ENCODE assay signal across 21 cellular contexts in the genomic region with DNA sequence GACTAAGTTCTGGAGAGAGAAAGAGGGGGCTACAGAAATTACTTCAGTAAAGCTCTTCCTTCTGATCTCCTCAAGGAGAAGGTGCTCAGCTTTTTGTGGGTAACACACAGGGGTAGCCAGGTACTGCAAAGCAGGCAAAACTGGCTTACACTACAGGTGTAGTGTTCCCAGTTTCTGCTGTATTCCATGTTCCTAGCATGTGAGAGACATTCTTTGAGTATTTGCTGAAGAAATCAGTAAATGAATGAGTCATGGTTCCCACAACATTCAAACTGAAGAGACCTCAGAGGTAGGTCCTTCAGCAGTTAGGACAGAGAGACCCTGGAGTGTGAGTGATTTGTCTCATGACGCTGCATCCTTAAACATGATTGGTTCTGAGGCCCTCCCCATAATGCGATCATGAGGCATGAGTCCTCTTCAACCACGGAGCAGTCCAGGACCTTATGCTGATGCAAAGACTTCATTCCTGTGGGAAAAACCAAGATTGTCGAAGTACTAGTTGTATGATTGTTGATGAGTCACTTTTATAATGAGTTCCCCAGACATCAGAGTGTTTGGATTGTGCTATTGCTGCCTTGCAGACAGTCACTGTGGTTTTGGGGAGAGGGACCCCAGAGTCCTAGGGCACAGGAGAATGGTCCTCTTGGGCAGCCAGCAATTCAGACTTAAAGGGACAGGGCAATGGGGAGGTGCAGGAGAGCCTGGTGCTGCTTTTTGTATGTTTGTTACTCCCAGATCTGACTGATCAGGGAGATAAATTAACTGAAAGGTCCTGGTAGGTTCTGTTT. TPM values are rescaled to one million over a fixed set of nuclear protein-coding genes. Genes with fewer than 3 reads are reported as not detected.
DNase-seq lines count a peak whose midpoint lies in the region; ATAC-seq and TF ChIP-seq lines count a peak whose summit lies in the region.
"Had no signal": no experiment of that assay in that cellular context is flagged by ENCODE, and none has a peak within 500 bp of the region (broad histone marks: within the 10 kb centered on the region; RNA-seq: fewer than 3 reads in every experiment).

No MANE protein-coding gene starts in this region.

- no peaks in the 10 kb centered on the region for H3K36me3 Mint-ChIP-seq in HFFc6 (ENCODE audit: low read depth)
- H3K36me3 Mint-ChIP-seq: activated CD4-positive, alpha-beta memory T cell treated with anti-CD3 and anti-CD28 coated beads for 36 hours; brain; memory B cell had no signal

- H3K9me3 Mint-ChIP-seq in HFFc6, result no peaks in the 10 kb centered on the region; the same call in 1 of the 2 replicates
- H3K9me3 Mint-ChIP-seq: activated CD4-positive, alpha-beta memory T cell treated with anti-CD3 and anti-CD28 coated beads for 36 hours; brain; memory B cell had no signal

- intact Hi-C loops in gastrocnemius medialis (cut with DNase I; ENCODE audit: low total_unique reads), result no loop called here

- no peak for TF ChIP-seq POLR2A in gastrocnemius medialis (IDR thresholded peaks at IDR 0.05)

- H3K4me3 Mint-ChIP-seq in HFFc6, result peak overlapping the region; percentile 69
- H3K4me3 Mint-ChIP-seq: activated CD4-positive, alpha-beta memory T cell treated with anti-CD3 and anti-CD28 coated beads for 36 hours; brain; memory B cell had no signal

- H3K4me1 Mint-ChIP-seq in HFFc6 (ENCODE audit: low read depth), result peaks cover 49% of the 10 kb centered on the region
- H3K4me1 Mint-ChIP-seq: brain, memory B cell had no signal

- in situ Hi-C loops in ACHN (cut with HindIII; ENCODE audit: low pct_ligation_motif_present, low pct_unique_long_range_greater_than_20kb, low sequenced_read_pairs), result no loop called here
- in situ Hi-C loops in gastrocnemius medialis (cut with MboI; ENCODE audit: low sequenced_read_pairs in 4 of 4), result no loop called here

- no peaks in the 10 kb centered on the region for H3K27me3 ChIP-seq in gastrocnemius medialis
- H3K27me3 ChIP-seq: Peyer's patch, upper lobe of left lung had no signal

- no peaks in the 10 kb centered on the region for H3K9me3 ChIP-seq in gastrocnemius medialis
- H3K9me3 ChIP-seq: Peyer's patch, upper lobe of left lung had no signal

- no peaks in the 10 kb centered on the region for H3K4me1 ChIP-seq in gastrocnemius medialis
- H3K4me1 ChIP-seq: Peyer's patch, upper lobe of left lung had no signal

- DNase-seq in ACHN (peak; percentile 49), HFFc6 (peak; percentile 96), amniotic epithelial cell (ENCODE audit: low read depth) (peak; percentile 100), hepatic stellate cell (ENCODE audit: low spot score) (peak; percentile 17), NCI-H2227 (lab: John Stamatoyannopoulos, UW; ENCODE audit: unreplicated experiment) (no peak), gastrocnemius medialis (no peak)
- DNase-seq in activated CD4-positive, CD25-positive, alpha-beta regulatory T cell (lab: John Stamatoyannopoulos, UW), result no peak
- DNase-seq: activated CD4-positive, alpha-beta memory T cell treated with anti-CD3 and anti-CD28 coated beads for 36 hours; activated effector memory CD4-positive, alpha-beta T cell treated with Interleukin-2 at 50 U/mL for 16 hours; DMS153; hypothalamus; NCI-H1436; NCI-H510A treated with DMSO at 0.1 percent for 48 hours; Peyer's patch; T-helper 9 cell; upper lobe of left lung had no signal

- no peak for ATAC-seq in GM21529 (IDR thresholded peaks at IDR 0.05; ENCODE audit: unreplicated experiment)
- ATAC-seq in gastrocnemius medialis, result no peak
- ATAC-seq: HCT116 had no signal

- H3K27ac Mint-ChIP-seq in HFFc6, result peak overlapping the region; percentile 81
- H3K27ac Mint-ChIP-seq: activated CD4-positive, alpha-beta memory T cell treated with anti-CD3 and anti-CD28 coated beads for 36 hours; brain; memory B cell had no signal

- H3K27ac ChIP-seq in gastrocnemius medialis, result no peak overlapping the region
- H3K27ac ChIP-seq: upper lobe of left lung had no signal

- no peaks in the 10 kb centered on the region; the same call in 1 of the 2 replicates for H3K27me3 Mint-ChIP-seq in HFFc6 (ENCODE audit: insufficient read depth)

- H3K36me3 ChIP-seq in gastrocnemius medialis, result no peaks in the 10 kb centered on the region
- H3K36me3 ChIP-seq: Peyer's patch, upper lobe of left lung had no signal

- H3K4me3 ChIP-seq in gastrocnemius medialis, result no peak overlapping the region
- H3K4me3 ChIP-seq: Peyer's patch, upper lobe of left lung had no signal

- TF ChIP-seq CTCF in HFFc6 (IDR thresholded peaks at IDR 0.05), result no peak
- no peak for TF ChIP-seq CTCF in gastrocnemius medialis (IDR thresholded peaks at IDR 0.05 in 4 of 5, conservative IDR thresholded peaks at IDR 0.05 in 1 of 5)

RNA-seq across cellular contexts. Expression of a gene that starts 2.7 kb away (rescaled TPM):
- total RNA-seq in HFFc6 (2021; fragmentation: NEBNext Ultra II Directional; extraction: Animal tissue kit (Norgen Biotek cat#: 25700)), result not detected
- not detected for total RNA-seq in gastrocnemius medialis
- total RNA-seq: activated CD4-positive, alpha-beta memory T cell treated with anti-CD3 and anti-CD28 coated beads for 36 hours; omental fat pad; Peyer's patch; upper lobe of left lung had no signal

RNA-seq across cellular contexts. Expression of a gene that starts 10.3 kb away (rescaled TPM):
- not detected for total RNA-seq in HFFc6 (2021; fragmentation: NEBNext Ultra II Directional; extraction: Animal tissue kit (Norgen Biotek cat#: 25700))
- not detected for total RNA-seq in gastrocnemius medialis
- total RNA-seq: activated CD4-positive, alpha-beta memory T cell treated with anti-CD3 and anti-CD28 coated beads for 36 hours; omental fat pad; Peyer's patch; upper lobe of left lung had no signal

Comparison
In these comparisons a context has a peak if more than half of its experiments do, and no peak if none do; other contexts are left out.
1. DNase-seq: peak in ACHN (single experiment), HFFc6 (single experiment), amniotic epithelial cell (single experiment) and hepatic stellate cell (single experiment); none in NCI-H2227 (single experiment), activated CD4-positive, CD25-positive, alpha-beta regulatory T cell (0 of 4) and gastrocnemius medialis (0 of 2).